20 cellular contexts compared by ENCODE assay signal in genomic region chr3:181691951-181692849, GRCh38. TPM values are rescaled to one million over a fixed set of nuclear protein-coding genes. Genes with fewer than 3 reads are reported as not detected.
"Had no signal": no experiment of that assay in that cellular context is flagged by ENCODE, and none has a peak within 500 bp of the region (broad histone marks: within the 10 kb centered on the region; RNA-seq: fewer than 3 reads in every experiment).

No MANE protein-coding gene starts in this region.

- H3K4me3 ChIP-seq: gastrocnemius medialis, heart right ventricle, lower lobe of right lung, sigmoid colon, thyroid gland had no signal

- H3K36me3 ChIP-seq: gastrocnemius medialis, heart right ventricle, lower lobe of right lung, sigmoid colon, thyroid gland had no signal

- H3K4me1 ChIP-seq: parathyroid adenoma had no signal

- H3K27ac ChIP-seq: gastrocnemius medialis, heart right ventricle, lower lobe of right lung, parathyroid adenoma, sigmoid colon, thyroid gland had no signal

- ATAC-seq: activated CD8-positive, alpha-beta memory T cell treated with anti-CD3 and anti-CD28 coated beads, Interleukin-2, amount 10 ng/mL, durations not matched to agents 7 days and 5 days; gastrocnemius medialis; heart right ventricle; lower lobe of right lung; natural killer cell treated with Interleukin-12 subunit alpha and Interleukin-12 subunit beta and Interleukin-15 and Interleukin-18, amount 100 ng/mL, for 72 hours; stimulated activated memory B cell treated with anti-CD40 and anti-IgM and Interleukin-4, amounts not matched to agents 10 μg/mL and 1 μg/mL and 100 μg/mL, for 72 hours had no signal

- H3K9me3 ChIP-seq: gastrocnemius medialis, heart right ventricle, lower lobe of right lung, sigmoid colon, thyroid gland had no signal

- DNase-seq: activated B cell treated with CpG ODN at 0.5 μM for 24 hours; activated CD4-positive, alpha-beta memory T cell treated with anti-CD3 and anti-CD28 coated beads, Interleukin-2, amount 10 ng/mL, durations not matched to agents 7 days and 5 days; activated CD4-positive, alpha-beta T cell treated with anti-CD3 and anti-CD28 coated beads for 48 hours; activated CD8-positive, alpha-beta memory T cell treated with anti-CD3 and anti-CD28 coated beads, Interleukin-2, amount 10 ng/mL, durations not matched to agents 7 days and 5 days; activated naive CD4-positive, alpha-beta T cell treated with Interleukin-2 at 50 U/mL for 16 hours; activated T-cell treated with anti-CD3 and anti-CD28 coated beads, Interleukin-2, amount 50 U/mL, for 1 hour; anterior cingulate cortex; cortex of kidney; effector CD4-positive, alpha-beta T cell; gastrocnemius medialis; heart right ventricle; immature natural killer cell; lower lobe of right lung; sigmoid colon; stimulated activated CD4-positive, alpha-beta T cell treated with anti-CD3 and anti-CD28 coated beads, Interleukin-4, amount 100 ng/mL, for 4 hours; thyroid gland had no signal

RNA-seq across cellular contexts. Expression of gene SOX2, which starts 19.5 kb away (rescaled TPM):
- total RNA-seq: activated B cell treated with CpG ODN at 0.5 μM for 24 hours; activated CD4-positive, alpha-beta memory T cell treated with anti-CD3 and anti-CD28 coated beads, Interleukin-2, amount 10 ng/mL, durations not matched to agents 7 days and 5 days; activated CD8-positive, alpha-beta memory T cell treated with anti-CD3 and anti-CD28 coated beads, Interleukin-2, amount 10 ng/mL, durations not matched to agents 7 days and 5 days; activated T-helper 2 cell treated with anti-CD3 and anti-CD28 coated beads, Interferon-gamma antibody, Interleukin-2, Interleukin-4, amounts not matched to agents 10 μg/mL and 5 μg/mL and 100 μg/mL, durations not matched to agents 14 hours and 24 hours and 36 hours; natural killer cell treated with Interleukin-12 subunit alpha and Interleukin-12 subunit beta and Interleukin-15 and Interleukin-18, amount 100 ng/mL, for 72 hours had no signal
- polyA plus RNA-seq: immature natural killer cell had no signal
